8 cellular contexts compared by ENCODE assay signal in genomic region chr1:66276229-66276628, GRCh38.
DNase-seq lines count a peak whose midpoint lies in the region; ATAC-seq and TF ChIP-seq lines count a peak whose summit lies in the region.

No MANE protein-coding gene starts in this region.

- no peaks in the 10 kb centered on the region for H3K9me3 Mint-ChIP-seq in dendritic cell treated with granulocyte-macrophage colony-stimulating factor and Interleukin-4, amounts not matched to agents 40 ng/mL and 50 ng/mL, for 4 days

- H2BK15ac ChIP-seq in mesendoderm (replicated peaks; ENCODE audit: low read depth), result no peak overlapping the region

- no peak overlapping the region for H3K56ac ChIP-seq in mesendoderm (ENCODE audit: low read length)

- peaks cover 2% of the 10 kb centered on the region for H3K27me3 Mint-ChIP-seq in dendritic cell treated with granulocyte-macrophage colony-stimulating factor and Interleukin-4, amounts not matched to agents 40 ng/mL and 50 ng/mL, for 4 days

- intact Hi-C loops in dendritic cell treated with granulocyte-macrophage colony-stimulating factor and Interleukin-4, amounts not matched to agents 40 ng/mL and 50 ng/mL, for 4 days (cut with micrococcal nuclease), result loop anchor here (5.0 kb wide), 1 partner anchor 56 kb away; no protein-coding TSS in a partner anchor

- H3K4me1 ChIP-seq in mesendoderm (ENCODE audit: control insufficient read depth, low read depth, low read length), result peaks cover 8% of the 10 kb centered on the region

- H3K23ac ChIP-seq in mesendoderm (ENCODE audit: low read length), result no peak overlapping the region

- peak; percentile 67 for ATAC-seq in GM19468 (IDR thresholded peaks at IDR 0.05; ENCODE audit: extremely low read depth, unreplicated experiment)
- peak; percentile 61 for ATAC-seq in HG03439 (IDR thresholded peaks at IDR 0.05; ENCODE audit: unreplicated experiment)

- H3K4me3 ChIP-seq in mesendoderm (ENCODE audit: low read length), result no peak overlapping the region

- no peak overlapping the region for H3K18ac ChIP-seq in mesendoderm (ENCODE audit: low read length)

- H3K27me3 ChIP-seq in mesendoderm (ENCODE audit: insufficient read depth, low read length, poor library complexity), result no peaks in the 10 kb centered on the region

- peaks cover 67% of the 10 kb centered on the region for H3K4me1 Mint-ChIP-seq in dendritic cell treated with granulocyte-macrophage colony-stimulating factor and Interleukin-4, amounts not matched to agents 40 ng/mL and 50 ng/mL, for 4 days (ENCODE audit: low read depth)

- H3K4ac ChIP-seq in mesendoderm (ENCODE audit: low read depth, low read length), result no peak overlapping the region

- H3K36me3 Mint-ChIP-seq in dendritic cell treated with granulocyte-macrophage colony-stimulating factor and Interleukin-4, amounts not matched to agents 40 ng/mL and 50 ng/mL, for 4 days (ENCODE audit: low read depth), result no peaks in the 10 kb centered on the region

- H3K27ac ChIP-seq in mesendoderm (ENCODE audit: low read depth, low read length), result no peak overlapping the region

- DNase-seq in GM13976 (ENCODE audit: low spot score), result peak; percentile 45
- no peak for DNase-seq in effector CD4-positive, alpha-beta T cell
- DNase-seq in mesendoderm, result no peak
- no peak for DNase-seq in GDM1 (lab: John Stamatoyannopoulos, UW)
- no peak for DNase-seq in NCI-H1930 (lab: John Stamatoyannopoulos, UW)

- no peak overlapping the region for H4K5ac ChIP-seq in mesendoderm (ENCODE audit: low read length)

- no peak overlapping the region for H3K4me3 Mint-ChIP-seq in dendritic cell treated with granulocyte-macrophage colony-stimulating factor and Interleukin-4, amounts not matched to agents 40 ng/mL and 50 ng/mL, for 4 days

- in situ Hi-C loops in GM13976 (cut with MboI; ENCODE audit: low sequenced_read_pairs, unreplicated experiment), result no loop called here

- no peaks in the 10 kb centered on the region for H3K79me2 ChIP-seq in mesendoderm (ENCODE audit: control insufficient read depth, insufficient read depth, low read length)

- no peak overlapping the region for H2BK5ac ChIP-seq in mesendoderm (ENCODE audit: low read length)

- TF ChIP-seq CTCF in GM13976 (IDR thresholded peaks at IDR 0.05; ENCODE audit: borderline replicate concordance, control extremely low read depth, extremely low read depth, insufficient read depth, missing control alignments), result no peak

- WGBS in mesendoderm (ENCODE audit: extremely low coverage, insufficient coverage, low lambda C conversion rate), result no CpG with 5 or more reads among the region's 2 CpGs

- H3K4me2 ChIP-seq in mesendoderm (ENCODE audit: low read length), result no peak overlapping the region

- H3K27ac Mint-ChIP-seq in dendritic cell treated with granulocyte-macrophage colony-stimulating factor and Interleukin-4, amounts not matched to agents 40 ng/mL and 50 ng/mL, for 4 days, result peak overlapping the region; percentile 75

- no peak overlapping the region for H4K8ac ChIP-seq in mesendoderm (ENCODE audit: low read depth, low read length)

- no peak overlapping the region for H3K9ac ChIP-seq in mesendoderm (ENCODE audit: low read length)

- no peak overlapping the region for H2BK120ac ChIP-seq in mesendoderm (ENCODE audit: low read depth, low read length)

- no peak overlapping the region for H2AK5ac ChIP-seq in mesendoderm (ENCODE audit: low read length)

- H3K79me1 ChIP-seq in mesendoderm (ENCODE audit: low read length), result no peaks in the 10 kb centered on the region

- no peaks in the 10 kb centered on the region for H3K36me3 ChIP-seq in mesendoderm (ENCODE audit: control insufficient read depth, insufficient read depth, low read length)
